Comparison of ENCODE assay signal across 8 cellular contexts in genomic region chr21:29245104-29245643, GRCh38. TPM values are rescaled to one million over a fixed set of nuclear protein-coding genes. Genes with fewer than 3 reads are reported as not detected.
DNase-seq lines count a peak whose midpoint lies in the region; ATAC-seq and TF ChIP-seq lines count a peak whose summit lies in the region.

No MANE protein-coding gene starts in this region.

- no peak overlapping the region for H3K9ac ChIP-seq in mammary epithelial cell (ENCODE audit: insufficient read depth, low read length)

- no peak overlapping the region for H3K4me3 ChIP-seq in mammary epithelial cell (replicated peaks in 1 of 3; ENCODE audit: insufficient read depth in 1 of 3, low read depth in 2 of 3, low read length in 3 of 3)
- H3K4me3 ChIP-seq in breast epithelium, result no peak overlapping the region
- no peak overlapping the region for H3K4me3 ChIP-seq in thyroid gland (replicated peaks in 1 of 3)

- DNase-seq in mammary epithelial cell, result no peak
- no peak for DNase-seq in breast epithelium (ENCODE audit: low spot score in 2 of 2)
- DNase-seq in activated T-cell treated with anti-CD3 and anti-CD28 coated beads, Interleukin-2, amount 50 U/mL, for 72 hours, result peak; percentile 52 to 64
- peak in 1 of 49 donors; percentile 5 for DNase-seq in substantia nigra (lab: John Stamatoyannopoulos, UW)
- DNase-seq in LoVo (ENCODE audit: low spot score), result no peak
- no peak for DNase-seq in left colon
- DNase-seq in thyroid gland, result no peak

- peaks cover 15% of the 10 kb centered on the region for H3K4me1 Mint-ChIP-seq in activated T-cell treated with anti-CD3 and anti-CD28 coated beads, Interleukin-2, amount 50 U/mL, for 72 hours (ENCODE audit: low read depth)

- CTCF ChIA-PET in mammary epithelial cell (lab: Charles Lee; ENCODE audit: low non-redundant PET), result no interaction called here

- H2AFZ ChIP-seq in mammary epithelial cell (ENCODE audit: low read depth, low read length), result peak overlapping the region; percentile 85

- H4K20me1 ChIP-seq in mammary epithelial cell (ENCODE audit: insufficient read depth, low read length), result no peaks in the 10 kb centered on the region

- TF ChIP-seq POLR2A in breast epithelium (IDR thresholded peaks at IDR 0.05) (no peak), thyroid gland (IDR thresholded peaks at IDR 0.05) (no peak)

- peak overlapping the region in 1 of 2 donors; percentile 43 for H3K4me3 Mint-ChIP-seq in activated T-cell treated with anti-CD3 and anti-CD28 coated beads, Interleukin-2, amount 50 U/mL, for 72 hours

- no peak overlapping the region for H3K27ac Mint-ChIP-seq in activated T-cell treated with anti-CD3 and anti-CD28 coated beads, Interleukin-2, amount 50 U/mL, for 72 hours

- dilution Hi-C loops in mammary epithelial cell (cut with HindIII; ENCODE audit: low sequenced_read_pairs), result no loop called here

- peaks cover 18% of the 10 kb centered on the region for H3K27me3 Mint-ChIP-seq in activated T-cell treated with anti-CD3 and anti-CD28 coated beads, Interleukin-2, amount 50 U/mL, for 72 hours (ENCODE audit: low read depth)

- WGBS in mammary epithelial cell (ENCODE audit: low coverage, missing lambda C conversion rate), result 56% methylated on average over 3 of the region's 3 CpGs
- WGBS in thyroid gland, 2 donors, result 45 to 56% methylated on average over 3 of the region's 3 CpGs

- H3K36me3 ChIP-seq in mammary epithelial cell (ENCODE audit: insufficient read depth, low read length) (no peaks in the 10 kb centered on the region), breast epithelium (no peaks in the 10 kb centered on the region), thyroid gland (no peaks in the 10 kb centered on the region)

- intact Hi-C loops in mammary epithelial cell (cut with micrococcal nuclease), result no loop called here
- intact Hi-C loops in breast epithelium (cut with DNase I; ENCODE audit: low total_unique reads), result no loop called here
- intact Hi-C loops in left colon (cut with DNase I, micrococcal nuclease), result no loop called here
- intact Hi-C loops in thyroid gland (cut with DNase I), result no loop called here

- no TSS peak for BruUV-seq in mammary epithelial cell (replicated peaks; lab: Mats Ljungman, UMichigan)

- H3K79me2 ChIP-seq in mammary epithelial cell (ENCODE audit: insufficient read depth, low read length), result no peaks in the 10 kb centered on the region

- H3K36me3 Mint-ChIP-seq in activated T-cell treated with anti-CD3 and anti-CD28 coated beads, Interleukin-2, amount 50 U/mL, for 72 hours (ENCODE audit: insufficient read depth in 2 of 2), result peaks cover 4 to 5% of the 10 kb centered on the region in 2 donors

- no peaks in the 10 kb centered on the region for H3K9me3 ChIP-seq in mammary epithelial cell (replicated peaks; ENCODE audit: insufficient read depth, low read length)
- H3K9me3 ChIP-seq in breast epithelium, result no peaks in the 10 kb centered on the region
- no peaks in the 10 kb centered on the region for H3K9me3 ChIP-seq in thyroid gland

- TF ChIP-seq CTCF in mammary epithelial cell (conservative IDR thresholded peaks at IDR 0.05 in 1 of 2, IDR thresholded peaks at IDR 0.05 in 1 of 2; ENCODE audit: extremely low read depth in 1 of 2, insufficient read depth in 1 of 2, low read depth in 1 of 2, low read length in 2 of 2), result no peak
- no peak for TF ChIP-seq CTCF in breast epithelium (IDR thresholded peaks at IDR 0.05)
- TF ChIP-seq CTCF in thyroid gland (IDR thresholded peaks at IDR 0.05), result no peak

- peaks cover 2 to 10% of the 10 kb centered on the region in 2 donors for H3K9me3 Mint-ChIP-seq in activated T-cell treated with anti-CD3 and anti-CD28 coated beads, Interleukin-2, amount 50 U/mL, for 72 hours

- ATAC-seq in HG02798 (IDR thresholded peaks at IDR 0.05; ENCODE audit: poor library complexity, unreplicated experiment) (peak; percentile 92), left colon (no peak)
- peak; percentile 98 to 99 for ATAC-seq in activated T-cell treated with anti-CD3 and anti-CD28 coated beads, Interleukin-2, amount 50 U/mL, for 72 hours (replicated peaks in 1 of 2)

- H3K27ac ChIP-seq in mammary epithelial cell (ENCODE audit: insufficient read depth, low read depth, low read length) (no peak overlapping the region), breast epithelium (no peak overlapping the region), substantia nigra (ENCODE audit: low read depth, low read length, poor library complexity, severe bottlenecking) (peak overlapping the region; percentile 19), thyroid gland (no peak overlapping the region)

- H3K4me1 ChIP-seq in mammary epithelial cell (ENCODE audit: insufficient read depth, low read length) (peaks cover 10% of the 10 kb centered on the region), breast epithelium (no peaks in the 10 kb centered on the region), thyroid gland (no peaks in the 10 kb centered on the region)

- H3K27me3 ChIP-seq in mammary epithelial cell (ENCODE audit: insufficient read depth, low read length), result no peaks in the 10 kb centered on the region
- H3K27me3 ChIP-seq in breast epithelium, result no peaks in the 10 kb centered on the region
- no peaks in the 10 kb centered on the region for H3K27me3 ChIP-seq in thyroid gland

- H3K4me2 ChIP-seq in mammary epithelial cell (ENCODE audit: insufficient read depth, low read depth, low read length), result no peak overlapping the region

- in situ Hi-C loops in mammary epithelial cell (cut with MboI; ENCODE audit: low sequenced_read_pairs in 2 of 2), result no loop called here

RNA-seq across cellular contexts. Expression of gene BACH1, which starts 53.5 kb away (rescaled TPM):
- total RNA-seq in mammary epithelial cell, result 10 to 100 TPM; 38.8 to 45.7 TPM
- polyA plus RNA-seq in mammary epithelial cell, result 13.7 TPM
- 98.6 TPM for polyA minus RNA-seq in mammary epithelial cell
- 10 to 100 TPM; 31.8 to 65.3 (median 42.3) TPM for total RNA-seq in breast epithelium
- 10 to 100 TPM; 31.3 to 44.3 TPM for total RNA-seq in activated T-cell treated with anti-CD3 and anti-CD28 coated beads, Interleukin-2, amount 50 U/mL, for 72 hours
- total RNA-seq in left colon, result 10 to 100 TPM; 38.5 to 63.8 TPM
- total RNA-seq in thyroid gland, result 10 to 100 TPM; 36.3 to 89.9 (median 64.9) TPM

Comparison
In these comparisons a context has a peak if more than half of its experiments do, and no peak if none do; other contexts are left out.
1. DNase-seq: peak in activated T-cell treated with anti-CD3 and anti-CD28 coated beads, Interleukin-2, amount 50 U/mL, for 72 hours (2 of 2); none in mammary epithelial cell (single experiment), breast epithelium (0 of 2), LoVo (single experiment), left colon (0 of 2) and thyroid gland (0 of 2).